Comparison of ENCODE assay signal across 11 cellular contexts in the genomic region with DNA sequence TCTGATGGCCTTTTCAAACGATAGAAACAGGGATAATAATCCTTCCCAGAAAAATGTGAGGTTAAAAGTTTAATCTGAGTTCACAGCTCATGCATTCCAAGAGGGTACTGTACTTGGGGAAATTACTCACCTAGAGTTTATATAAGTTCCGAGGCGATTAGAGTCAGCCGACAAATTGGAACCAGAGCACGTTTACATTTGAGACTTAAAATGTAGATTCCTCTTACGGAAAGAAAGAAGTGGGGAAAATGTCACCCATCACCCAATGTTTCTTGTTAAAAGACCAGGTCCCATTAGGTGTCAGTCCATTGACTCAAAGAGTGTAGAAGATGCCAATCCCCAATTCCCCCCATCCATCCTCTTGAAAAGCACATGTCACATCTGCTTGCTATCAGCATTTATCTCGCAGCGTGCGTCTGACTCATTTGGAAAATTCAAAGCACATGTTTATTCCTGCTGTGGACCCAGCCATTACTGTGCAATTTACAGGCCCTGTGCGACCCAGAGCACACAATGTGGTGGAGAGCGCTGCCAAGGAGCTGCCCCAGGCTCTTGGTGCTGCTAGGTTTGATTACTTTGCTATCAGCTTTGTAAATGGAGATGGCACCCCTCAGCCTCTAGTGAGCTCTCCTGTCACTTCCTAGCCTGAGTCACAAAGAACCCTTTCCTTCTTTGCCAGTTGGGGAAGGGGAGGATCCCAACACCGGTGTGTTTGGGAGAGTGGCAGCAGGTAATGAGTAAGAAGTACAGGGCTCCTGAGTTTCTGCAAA.
DNase-seq lines count a peak whose midpoint lies in the region; FAIRE-seq and TF ChIP-seq lines count a peak whose summit lies in the region.
"Had no signal": no experiment of that assay in that cellular context is flagged by ENCODE, and none has a peak within 500 bp of the region (broad histone marks: within the 10 kb centered on the region; RNA-seq: fewer than 3 reads in every experiment).

No MANE protein-coding gene starts in this region.

- no peaks in the 10 kb centered on the region for H4K20me1 ChIP-seq in astrocyte (ENCODE audit: insufficient read depth, low read length)

- DNase-seq in HS-5 (ENCODE audit: low read depth): peak; percentile 94
- peak; percentile 89 for DNase-seq in astrocyte (ENCODE audit: low read depth)
- DNase-seq in right atrium auricular region (ENCODE audit: low spot score): no peak
- DNase-seq in tibial nerve (ENCODE audit: low spot score in 2 of 2): peak; percentile 28 to 42
- DNase-seq in effector memory CD4-positive, alpha-beta T cell: no peak
- DNase-seq in ACHN: no peak
- DNase-seq in T-helper 2 cell: no peak
- DNase-seq in activated CD4-positive, alpha-beta T cell treated with anti-CD3 and anti-CD28 coated beads, Interleukin-2, amount 50 U/mL, for 4 hours: no peak
- DNase-seq: activated T-cell treated with anti-CD3 and anti-CD28 coated beads, Interleukin-2, amount 50 U/mL, for 4 hours; T-helper 17 cell had no signal

- H3K4me2 ChIP-seq in astrocyte (ENCODE audit: low read length): peak overlapping the region; percentile 73

- peaks cover 7% of the 10 kb centered on the region for H3K4me1 Mint-ChIP-seq in astrocyte (ENCODE audit: low read depth, unreplicated experiment)
- H3K4me1 Mint-ChIP-seq: T-helper 17 cell had no signal

- no peak overlapping the region for H3K4me3 Mint-ChIP-seq in astrocyte (ENCODE audit: unreplicated experiment)
- H3K4me3 Mint-ChIP-seq: activated T-cell treated with anti-CD3 and anti-CD28 coated beads, Interleukin-2, amount 50 U/mL, for 4 hours; T-helper 17 cell had no signal

- H3K9me3 ChIP-seq in astrocyte (ENCODE audit: insufficient read depth, low read depth, low read length) (no peaks in the 10 kb centered on the region), right atrium auricular region (no peaks in the 10 kb centered on the region), tibial nerve (no peaks in the 10 kb centered on the region)
- H3K9me3 ChIP-seq in effector memory CD4-positive, alpha-beta T cell (ENCODE audit: control insufficient read depth, low read length): no peaks in the 10 kb centered on the region

- peaks cover 26% of the 10 kb centered on the region for H3K4me1 ChIP-seq in astrocyte (ENCODE audit: insufficient read depth, low read length)
- H3K4me1 ChIP-seq in right atrium auricular region: peaks cover 0 to 40% of the 10 kb centered on the region in 2 donors
- H3K4me1 ChIP-seq in tibial nerve: peaks cover 0 to 45% (median 11%) of the 10 kb centered on the region in 4 donors
- no peaks in the 10 kb centered on the region for H3K4me1 ChIP-seq in effector memory CD4-positive, alpha-beta T cell (ENCODE audit: control insufficient read depth, insufficient read depth, low read length, poor library complexity, severe bottlenecking)

- peak overlapping the region; percentile 92 for H3K27ac ChIP-seq in astrocyte (ENCODE audit: low read depth, low read length)
- H3K27ac ChIP-seq in right atrium auricular region: peak overlapping the region; percentile 20 to 54
- peak overlapping the region in 2 of 4 donors; percentile 45 to 75 for H3K27ac ChIP-seq in tibial nerve
- no peak overlapping the region for H3K27ac ChIP-seq in effector memory CD4-positive, alpha-beta T cell (ENCODE audit: insufficient read depth, low read length, poor library complexity, severe bottlenecking)

- peaks cover 3% of the 10 kb centered on the region for H3K36me3 Mint-ChIP-seq in astrocyte (ENCODE audit: low read depth, unreplicated experiment)

- FAIRE-seq in astrocyte (lab: Jason Lieb, UNC): peak; percentile 59
- FAIRE-seq: endometrium had no signal

- peak in 1 of 2 donors; percentile 53 for TF ChIP-seq EP300 in tibial nerve (IDR thresholded peaks at IDR 0.05)

- H2AFZ ChIP-seq in astrocyte (ENCODE audit: low read depth, low read length): no peak overlapping the region

- H3K9ac ChIP-seq in astrocyte (ENCODE audit: low read length): peak overlapping the region; percentile 72

- in situ Hi-C loops in ACHN (cut with HindIII; ENCODE audit: low pct_ligation_motif_present, low pct_unique_long_range_greater_than_20kb, low sequenced_read_pairs): no loop called here

- H3K36me3 ChIP-seq in astrocyte (ENCODE audit: insufficient read depth, low read length) (no peaks in the 10 kb centered on the region), right atrium auricular region (no peaks in the 10 kb centered on the region), tibial nerve (no peaks in the 10 kb centered on the region)
- H3K36me3 ChIP-seq in effector memory CD4-positive, alpha-beta T cell (ENCODE audit: control insufficient read depth, insufficient read depth, low read length): no peaks in the 10 kb centered on the region

- TF ChIP-seq POLR2A in tibial nerve (IDR thresholded peaks at IDR 0.05): no peak

- TF ChIP-seq CTCF in astrocyte (IDR thresholded peaks at IDR 0.05; ENCODE audit: insufficient read depth, low read depth, low read length): no peak
- TF ChIP-seq CTCF in right atrium auricular region (IDR thresholded peaks at IDR 0.05): no peak
- no peak for TF ChIP-seq CTCF in tibial nerve (IDR thresholded peaks at IDR 0.05)

- 49 to 63% methylated on average over 12 of the region's 12 CpGs for WGBS in tibial nerve, 2 donors

- H3K79me2 ChIP-seq in astrocyte (ENCODE audit: insufficient read depth, low read length): no peaks in the 10 kb centered on the region

- peaks cover 5% of the 10 kb centered on the region for H3K27me3 ChIP-seq in astrocyte (ENCODE audit: insufficient read depth, low read length)
- no peaks in the 10 kb centered on the region for H3K27me3 ChIP-seq in right atrium auricular region
- H3K27me3 ChIP-seq in tibial nerve: no peaks in the 10 kb centered on the region
- no peaks in the 10 kb centered on the region for H3K27me3 ChIP-seq in effector memory CD4-positive, alpha-beta T cell (replicated peaks; ENCODE audit: control insufficient read depth, insufficient read depth, low read length, poor library complexity, severe bottlenecking)

- peaks cover 19% of the 10 kb centered on the region for H3K27me3 Mint-ChIP-seq in astrocyte (ENCODE audit: low read depth, unreplicated experiment)

- H3K4me3 ChIP-seq in astrocyte (ENCODE audit: insufficient read depth, low read depth, low read length) (no peak overlapping the region), right atrium auricular region (no peak overlapping the region), tibial nerve (no peak overlapping the region)
- H3K4me3 ChIP-seq in effector memory CD4-positive, alpha-beta T cell (ENCODE audit: insufficient read depth, low read depth, low read length, poor library complexity, severe bottlenecking): no peak overlapping the region

- H3K9me3 Mint-ChIP-seq in astrocyte (ENCODE audit: unreplicated experiment): peaks cover 4% of the 10 kb centered on the region
- H3K9me3 Mint-ChIP-seq: activated T-cell treated with anti-CD3 and anti-CD28 coated beads, Interleukin-2, amount 50 U/mL, for 4 hours had no signal

- H3K27ac Mint-ChIP-seq in astrocyte (ENCODE audit: unreplicated experiment): no peak overlapping the region
- H3K27ac Mint-ChIP-seq: T-helper 17 cell had no signal

Comparison
In these comparisons a context has a peak if more than half of its experiments do, and no peak if none do; other contexts are left out.
1. DNase-seq: peak in HS-5 (single experiment), astrocyte (single experiment) and tibial nerve (2 of 2); none in right atrium auricular region (single experiment), effector memory CD4-positive, alpha-beta T cell (0 of 3), ACHN (single experiment), T-helper 2 cell (0 of 5) and activated CD4-positive, alpha-beta T cell treated with anti-CD3 and anti-CD28 coated beads, Interleukin-2, amount 50 U/mL, for 4 hours (0 of 2).